ENCODE assay signal across 34 cellular contexts in the genomic region with DNA sequence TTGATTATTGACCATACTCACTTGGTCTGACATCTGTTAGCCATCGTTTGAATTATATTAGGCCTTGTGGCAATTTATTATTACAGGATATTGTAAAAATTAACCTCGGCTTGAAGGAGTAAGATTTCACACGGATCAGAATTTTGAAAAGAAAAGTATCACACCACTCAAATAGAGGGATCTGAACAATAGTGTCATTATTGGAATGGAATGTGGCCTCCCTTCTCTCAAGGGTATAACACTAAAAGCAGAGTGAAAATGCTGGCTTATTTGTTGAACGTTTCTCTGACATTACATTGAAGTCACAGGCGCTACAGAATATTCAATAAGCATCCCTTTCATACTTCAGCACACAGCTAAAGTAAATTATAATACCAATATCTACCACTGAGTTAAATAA.
"Had no signal": no experiment of that assay in that cellular context is flagged by ENCODE, and none has a peak within 500 bp of the region (broad histone marks: within the 10 kb centered on the region; RNA-seq: fewer than 3 reads in every experiment).

No MANE protein-coding gene starts in this region.

- H3K27me3 ChIP-seq: MG63 had no signal

- H3K9me3 ChIP-seq: MG63 had no signal

- H3K27ac ChIP-seq: KMS-11 had no signal

- H3K4me2 ChIP-seq: KMS-11 had no signal

- H3K9ac ChIP-seq: KMS-11 had no signal

- DNase-seq: Karpas-422, Kasumi-1, MG63, MM.1S, MV-4-11, NCI-H1048, NCI-H1092, NCI-H1092 treated with DMSO at 0.1 percent for 48 hours, NCI-H1105, NCI-H1105 treated with DMSO at 0.1 percent for 48 hours, NCI-H1417, NCI-H1417 treated with DMSO at 0.1 percent for 48 hours, NCI-H1436, NCI-H1436 treated with DMSO at 0.1 percent for 48 hours, NCI-H146, NCI-H1694, NCI-H1694 treated with DMSO at 0.1 percent for 48 hours, NCI-H187, NCI-H187 treated with DMSO at 0.1 percent for 48 hours, NCI-H1930, NCI-H2029, NCI-H2029 treated with DMSO at 0.1 percent for 48 hours, NCI-H2081, NCI-H2081 treated with DMSO at 0.1 percent for 48 hours, NCI-H2171, NCI-H2171 treated with DMSO at 0.1 percent for 48 hours, NCI-H2227 treated with DMSO at 0.1 percent for 48 hours, NCI-H226, NCI-H345, NCI-H446, NCI-H446 treated with DMSO at 0.1 percent for 48 hours, NCI-H510A, NCI-H510A treated with DMSO at 0.1 percent for 48 hours had no signal

- H3K4me3 ChIP-seq: MG63 had no signal

- H3K36me3 ChIP-seq: MG63 had no signal
